Comparison of ENCODE assay signal across 8 cellular contexts in genomic region chr1:109790735-109791494, GRCh38. TPM values are rescaled to one million over a fixed set of nuclear protein-coding genes. Genes with fewer than 3 reads are reported as not detected.
DNase-seq lines count a peak whose midpoint lies in the region; ATAC-seq, FAIRE-seq and TF ChIP-seq lines count a peak whose summit lies in the region.

No MANE protein-coding gene starts in this region.

- no peaks in the 10 kb centered on the region; a peak in 1 of 4 replicates for H3K27me3 ChIP-seq in GM12878 (replicated peaks in 1 of 2; ENCODE audit: control insufficient read depth in 2 of 2, insufficient read depth in 2 of 2, low read length in 1 of 2)
- no peaks in the 10 kb centered on the region for H3K27me3 ChIP-seq in lung (ENCODE audit: control insufficient read depth, insufficient read depth)

- H3K4me2 ChIP-seq in GM12878 (ENCODE audit: control insufficient read depth, insufficient read depth): no peak overlapping the region

- ATAC-seq in GM18861 (IDR thresholded peaks at IDR 0.05; ENCODE audit: unreplicated experiment): peak; percentile 74
- peak; percentile 55 for ATAC-seq in HG03280 (IDR thresholded peaks at IDR 0.05; ENCODE audit: unreplicated experiment)
- ATAC-seq in GM12878: peak; percentile 88
- peak; percentile 29 for ATAC-seq in lung (ENCODE audit: insufficient read depth, low FRiP score)

- in situ Hi-C loops in GM12878 (cut with MboI): no loop called here

- CTCF ChIA-PET in GM12878 (lab: Yijun Ruan, JAX): interaction anchor here (0.7 to 27.2 kb wide), 17 partner anchors 9 to 238 kb away, joined by 3 to 759 read pairs (median 5); partner anchors contain the start of gene AHCYL1

- TF ChIP-seq EP300 in GM12878 (IDR thresholded peaks at IDR 0.05; ENCODE audit: borderline replicate concordance in 1 of 2, control insufficient read depth in 1 of 2, low read depth in 2 of 2, low read length in 2 of 2): 0 out of 4 replicates have a peak, but pooled peaks of 1 of the 2 experiments have one; percentile 8

- BruUV-seq in GM12878 (replicated peaks; lab: Mats Ljungman, UMichigan): no TSS peak

- no peaks in the 10 kb centered on the region for H3K9me3 ChIP-seq in GM12878 (replicated peaks; ENCODE audit: control insufficient read depth, insufficient read depth, low read length)
- H3K9me3 ChIP-seq in lung (ENCODE audit: control insufficient read depth in 2 of 2, insufficient read depth in 1 of 2, low read length in 1 of 2): no peaks in the 10 kb centered on the region

- POLR2A ChIA-PET in GM12878 (lab: Charles Lee): interaction anchor here (0.6 to 1.0 kb wide), 2 partner anchors 189 to 194 kb away, joined by 3 read pairs; partner anchors contain the start of gene AHCYL1

- H3K27ac ChIP-seq in GM12878 (ENCODE audit: control insufficient read depth, insufficient read depth) (peak overlapping the region; percentile 22), lung (ENCODE audit: low read depth in 1 of 2, low read length in 1 of 2) (peak overlapping the region in 1 of 2 donors; percentile 80)

- H3K36me3 ChIP-seq in GM12878 (ENCODE audit: control insufficient read depth in 2 of 2, insufficient read depth in 2 of 2, low read length in 1 of 2) (no peaks in the 10 kb centered on the region), lung (ENCODE audit: control insufficient read depth in 2 of 2, insufficient read depth in 2 of 2, low read length in 2 of 2) (no peaks in the 10 kb centered on the region)

- RAD21 ChIA-PET in GM12878 (lab: Charles Lee; ENCODE audit: unreplicated experiment): interaction anchor here (1.0 to 1.6 kb wide), 4 partner anchors 14 to 193 kb away, joined by 3 to 18 read pairs (median 4); partner anchors contain the start of gene AHCYL1

- peak overlapping the region; percentile 83 for H2AFZ ChIP-seq in GM12878 (ENCODE audit: control insufficient read depth, low read depth, low read length)

- intact Hi-C loops in GM12878 (cut with micrococcal nuclease; ENCODE audit: unreplicated experiment): no loop called here

- TF ChIP-seq RAD21 in GM12878 (IDR thresholded peaks at IDR 0.05; ENCODE audit: insufficient read depth, low read depth, low read length): peak; percentile 35; the same call in 1 of the 2 replicates

- peak; percentile 49 for TF ChIP-seq POLR2A in GM12878 (IDR thresholded peaks at IDR 0.05; ENCODE audit: low read depth, low read length)

- H3K4me1 ChIP-seq in GM12878 (ENCODE audit: control insufficient read depth, insufficient read depth, low read length): peaks cover 11% of the 10 kb centered on the region
- H3K4me1 ChIP-seq in lung (ENCODE audit: control insufficient read depth in 2 of 2, insufficient read depth in 2 of 2, low read length in 2 of 2): peaks cover 5 to 32% of the 10 kb centered on the region in 2 donors

- no peak overlapping the region for H3K4me3 ChIP-seq in GM12878
- no peak overlapping the region for H3K4me3 ChIP-seq in lung

- H3K9ac ChIP-seq in GM12878 (ENCODE audit: control insufficient read depth, insufficient read depth, low read length): no peak overlapping the region; the same call in 1 of the 2 replicates

- SMC1A ChIA-PET in GM12878 (lab: Charles Lee; ENCODE audit: uncharacterized antibody, unreplicated experiment): interaction anchor here (0.7 to 23.1 kb wide), 9 partner anchors 9 to 244 kb away, joined by 3 to 431 read pairs (median 3); partner anchors contain the start of gene AHCYL1

- FAIRE-seq in GM12878 (lab: Jason Lieb, UNC): peak; percentile 56

- no peaks in the 10 kb centered on the region for H4K20me1 ChIP-seq in GM12878 (ENCODE audit: control insufficient read depth, insufficient read depth)

- no peaks in the 10 kb centered on the region for H3K79me2 ChIP-seq in GM12878 (ENCODE audit: control insufficient read depth, insufficient read depth, low read length)

- peak; percentile 94 for DNase-seq in UCSD-AML1 (lab: John Stamatoyannopoulos, UW; ENCODE audit: unreplicated experiment)
- DNase-seq in GM12878 (ENCODE audit: low read depth, low spot score): peak; percentile 23
- peak; percentile 49 for DNase-seq in lung (ENCODE audit: low spot score)
- DNase-seq in stimulated activated CD8-positive, alpha-beta memory T cell treated with anti-CD3 and anti-CD28 coated beads, Interleukin-4, amount 100 ng/mL, for 24 hours (ENCODE audit: low read depth): peak; percentile 69
- no peak for DNase-seq in NCI-H510A (lab: John Stamatoyannopoulos, UW)
- DNase-seq in NCI-H2107 (lab: John Stamatoyannopoulos, UW): no peak

- TF ChIP-seq CTCF in GM12878 (IDR thresholded peaks at IDR 0.05 in 2 of 3, conservative IDR thresholded peaks at IDR 0.05 in 1 of 3; ENCODE audit: control insufficient read depth in 2 of 3, extremely low read depth in 1 of 3, insufficient read depth in 1 of 3, low read depth in 3 of 3, low read length in 3 of 3): peak; percentile 32 to 51 (median 37); a peak in 5 of 6 replicates
- no peak for TF ChIP-seq CTCF in lung (IDR thresholded peaks at IDR 0.05; ENCODE audit: control extremely low read depth, extremely low read depth)

- WGBS in GM12878 (ENCODE audit: insufficient coverage, insufficient replicate concordance, low lambda C conversion rate, missing lambda C conversion rate): 55% methylated on average over 12 of the region's 12 CpGs
- WGBS in lung, 2 donors: 37 to 60% methylated on average over 12 of the region's 12 CpGs

TF ChIP-seq in GM12878, 131 proteins besides CTCF, POLR2A, EP300 and RAD21 (continues in another document):
- TF ChIP-seq CBX3 (IDR thresholded peaks at IDR 0.05; ENCODE audit: borderline replicate concordance, low read depth): no peak
- TF ChIP-seq, protein P1, sequence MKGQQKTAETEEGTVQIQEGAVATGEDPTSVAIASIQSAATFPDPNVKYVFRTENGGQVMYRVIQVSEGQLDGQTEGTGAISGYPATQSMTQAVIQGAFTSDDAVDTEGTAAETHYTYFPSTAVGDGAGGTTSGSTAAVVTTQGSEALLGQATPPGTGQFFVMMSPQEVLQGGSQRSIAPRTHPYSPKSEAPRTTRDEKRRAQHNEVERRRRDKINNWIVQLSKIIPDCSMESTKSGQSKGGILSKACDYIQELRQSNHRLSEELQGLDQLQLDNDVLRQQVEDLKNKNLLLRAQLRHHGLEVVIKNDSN (IDR thresholded peaks at IDR 0.05; ENCODE audit: borderline replicate concordance, extremely low read length, insufficient read depth, low read depth, low read length): no peak
- no peak for TF ChIP-seq ATF7 (IDR thresholded peaks at IDR 0.05; ENCODE audit: low read depth)
- TF ChIP-seq BMI1 (IDR thresholded peaks at IDR 0.05; ENCODE audit: borderline replicate concordance): no peak
- no peak for TF ChIP-seq SMARCA5 (IDR thresholded peaks at IDR 0.05)
- TF ChIP-seq KAT2A (conservative IDR thresholded peaks at IDR 0.05; ENCODE audit: control insufficient read depth, low read depth, low read length): no peak

RNA-seq across cellular contexts. Expression of gene EPS8L3, which starts 27.2 kb away (rescaled TPM):
- not detected in 2 replicates for total RNA-seq in GM12878 (2013; cell fraction: nucleolus; rRNA removed)
- total RNA-seq in GM12878 (2014; rRNA removed) (not detected in 2 replicates), GM12878 (2014; rRNA removed; fragmentation: Illumina TruSeq; extraction: Trizol) (not detected in 2 replicates), GM12878 (2021) (0.43 TPM in 1 of 2 replicates, not detected in the other), lung (under 1 TPM in 1 of 2 donors, not detected in 1; 0.52 TPM)
- not detected for polyA plus RNA-seq in GM12878 (2011; ENCODE audit: low read depth)
- polyA plus RNA-seq in GM12878 (2011; rRNA removed) (not detected in 2 replicates), GM12878 (2014; fragmentation: Illumina TruSeq; extraction: Trizol) (not detected in 2 replicates), GM12878 (2014; fragmentation: Nextera tagmentation; extraction: Ambion mirVana) (not detected), GM12878 (2014; rRNA removed) (not detected in 2 replicates), GM12878 (2016; fragmentation: Nextera tagmentation; extraction: Ambion mirVana) (not detected), lung (under 1 TPM in 1 of 2 donors, not detected in 1; 0.10 TPM)
- polyA plus RNA-seq in GM12878 (2011; cell fraction: cytosol; rRNA removed): 0.03 TPM in 1 of 2 replicates, not detected in the other
- 0.07 and 0.38 TPM in 2 replicates for polyA plus RNA-seq in GM12878 (2011; cell fraction: nucleus; rRNA removed)
- polyA plus RNA-seq in GM12878 (2012): not detected in 2 replicates
- polyA minus RNA-seq in GM12878 (2011; rRNA and poly(A)+ RNA removed): not detected in 2 replicates
- polyA minus RNA-seq in GM12878 (2011; cell fraction: cytosol; rRNA and poly(A)+ RNA removed): not detected in 2 replicates
- polyA minus RNA-seq in GM12878 (2011; cell fraction: nucleus; rRNA and poly(A)+ RNA removed): not detected in 2 replicates

RNA-seq across cellular contexts. Expression of gene GSTM3, which starts 50.1 kb away (rescaled TPM):
- total RNA-seq in GM12878 (2013; cell fraction: nucleolus; rRNA removed): not detected in 2 replicates
- total RNA-seq in GM12878 (2014; rRNA removed) (not detected in 2 replicates), GM12878 (2014; rRNA removed; fragmentation: Illumina TruSeq; extraction: Trizol) (not detected in 2 replicates), GM12878 (2021) (not detected in 2 replicates), lung (10 to 100 TPM; 11.0 to 39.5 TPM)
- 4.7 TPM for polyA plus RNA-seq in GM12878 (2011; ENCODE audit: low read depth)
- polyA plus RNA-seq in GM12878 (2011; rRNA removed) (not detected in 2 replicates), GM12878 (2014; fragmentation: Illumina TruSeq; extraction: Trizol) (not detected in 2 replicates), GM12878 (2014; fragmentation: Nextera tagmentation; extraction: Ambion mirVana) (not detected), GM12878 (2014; rRNA removed) (not detected in 2 replicates), GM12878 (2016; fragmentation: Nextera tagmentation; extraction: Ambion mirVana) (not detected), lung (10 to 100 TPM; 21.7 to 24.1 TPM)
- not detected in 2 replicates for polyA plus RNA-seq in GM12878 (2011; cell fraction: cytosol; rRNA removed)
- polyA plus RNA-seq in GM12878 (2011; cell fraction: nucleus; rRNA removed): not detected in 2 replicates
- 3.0 and 5.6 TPM in 2 replicates for polyA plus RNA-seq in GM12878 (2012)
- not detected in 2 replicates for polyA minus RNA-seq in GM12878 (2011; rRNA and poly(A)+ RNA removed)
- polyA minus RNA-seq in GM12878 (2011; cell fraction: cytosol; rRNA and poly(A)+ RNA removed): 2.0 TPM in 1 of 2 replicates, not detected in the other
- 0.29 TPM in 1 of 2 replicates, not detected in the other for polyA minus RNA-seq in GM12878 (2011; cell fraction: nucleus; rRNA and poly(A)+ RNA removed)

Comparison
In these comparisons a context has a peak if more than half of its experiments do, and no peak if none do; other contexts are left out.
1. ATAC-seq: peak in every context shown above with its lines; median percentile 88 in GM12878; 74 in GM18861; 55 in HG03280; 29 in lung.
2. DNase-seq: peak in UCSD-AML1 (single experiment), GM12878 (single experiment), lung (single experiment) and stimulated activated CD8-positive, alpha-beta memory T cell treated with anti-CD3 and anti-CD28 coated beads, Interleukin-4, amount 100 ng/mL, for 24 hours (single experiment); none in NCI-H510A (single experiment) and NCI-H2107 (single experiment).
3. RNA of gene GSTM3, which starts 50.1 kb away (total RNA-seq): 11.0 to 39.5 TPM in lung; not detected in GM12878; every median in the first group is over 10 times any median in the second.